In the genomic region with DNA sequence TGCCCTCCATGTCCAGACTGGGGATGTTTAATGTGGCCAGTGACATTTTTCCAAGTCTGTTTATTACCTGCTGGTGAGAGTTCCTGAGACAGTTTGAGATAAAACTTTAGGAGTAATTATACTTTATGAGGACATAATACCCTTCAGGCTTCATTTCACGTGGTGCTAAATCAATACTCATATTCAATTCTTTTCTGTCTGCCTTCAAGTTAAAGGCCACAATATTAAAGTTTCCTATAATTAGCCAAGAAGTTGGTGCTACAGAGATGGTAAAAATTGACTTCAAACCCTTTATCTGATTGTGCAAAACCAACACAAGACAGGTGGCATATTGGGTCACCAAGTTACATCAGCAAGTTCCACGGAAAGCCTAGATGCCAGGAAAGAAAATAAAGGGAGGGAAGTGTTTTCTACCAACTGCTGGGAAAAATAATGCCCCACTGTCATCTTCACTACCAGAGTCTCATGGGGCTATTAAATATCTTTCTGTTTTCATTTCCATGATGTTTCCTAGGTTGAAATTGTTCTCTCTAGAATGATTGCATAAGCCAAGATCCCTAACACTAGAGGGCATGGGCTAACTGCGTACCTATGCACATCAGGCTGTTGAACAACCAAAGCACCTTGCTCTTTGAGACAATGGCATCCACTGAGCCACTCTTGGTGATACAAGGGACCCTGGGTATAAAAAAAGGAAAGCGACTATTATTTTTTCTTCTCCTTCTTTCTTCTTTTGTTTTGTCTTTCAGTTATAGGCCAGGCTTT, we compare ENCODE assay signal across 1 cellular context.
TF ChIP-seq lines count a peak whose summit lies in the region.

No MANE protein-coding gene starts in this region.

TF ChIP-seq in HEK293, 187 proteins besides CTCF, POLR2A, EP300 and RAD21 (continued from another document and continues in another):
- TF ChIP-seq, protein P1, sequence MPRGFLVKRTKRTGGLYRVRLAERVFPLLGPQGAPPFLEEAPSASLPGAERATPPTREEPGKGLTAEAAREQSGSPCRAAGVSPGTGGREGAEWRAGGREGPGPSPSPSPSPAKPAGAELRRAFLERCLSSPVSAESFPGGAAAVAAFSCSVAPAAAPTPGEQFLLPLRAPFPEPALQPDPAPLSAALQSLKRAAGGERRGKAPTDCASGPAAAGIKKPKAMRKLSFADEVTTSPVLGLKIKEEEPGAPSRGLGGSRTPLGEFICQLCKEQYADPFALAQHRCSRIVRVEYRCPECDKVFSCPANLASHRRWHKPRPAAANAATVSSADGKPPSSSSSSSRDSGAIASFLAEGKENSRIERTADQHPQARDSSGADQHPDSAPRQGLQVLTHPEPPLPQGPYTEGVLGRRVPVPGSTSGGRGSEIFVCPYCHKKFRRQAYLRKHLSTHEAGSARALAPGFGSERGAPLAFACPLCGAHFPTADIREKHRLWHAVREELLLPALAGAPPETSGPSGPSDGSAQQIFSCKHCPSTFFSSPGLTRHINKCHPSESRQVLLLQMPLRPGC (tag by site-specific recombination; IDR thresholded peaks at IDR 0.05), result no peak
- TF ChIP-seq, protein P2, sequence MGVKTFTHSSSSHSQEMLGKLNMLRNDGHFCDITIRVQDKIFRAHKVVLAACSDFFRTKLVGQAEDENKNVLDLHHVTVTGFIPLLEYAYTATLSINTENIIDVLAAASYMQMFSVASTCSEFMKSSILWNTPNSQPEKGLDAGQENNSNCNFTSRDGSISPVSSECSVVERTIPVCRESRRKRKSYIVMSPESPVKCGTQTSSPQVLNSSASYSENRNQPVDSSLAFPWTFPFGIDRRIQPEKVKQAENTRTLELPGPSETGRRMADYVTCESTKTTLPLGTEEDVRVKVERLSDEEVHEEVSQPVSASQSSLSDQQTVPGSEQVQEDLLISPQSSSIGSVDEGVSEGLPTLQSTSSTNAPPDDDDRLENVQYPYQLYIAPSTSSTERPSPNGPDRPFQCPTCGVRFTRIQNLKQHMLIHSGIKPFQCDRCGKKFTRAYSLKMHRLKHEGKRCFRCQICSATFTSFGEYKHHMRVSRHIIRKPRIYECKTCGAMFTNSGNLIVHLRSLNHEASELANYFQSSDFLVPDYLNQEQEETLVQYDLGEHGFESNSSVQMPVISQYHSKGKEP (tag by site-specific recombination; IDR thresholded peaks at IDR 0.05), result no peak
- TF ChIP-seq FEZF1 (tag by site-specific recombination; IDR thresholded peaks at IDR 0.05), result peak; percentile 76
- TF ChIP-seq ZNF112 (tag by site-specific recombination; IDR thresholded peaks at IDR 0.05), result no peak
- no peak for TF ChIP-seq KLF9 (tag by site-specific recombination; IDR thresholded peaks at IDR 0.05; ENCODE audit: low read depth)
- no peak for TF ChIP-seq HOXA7 (CRISPR knock-in tag; IDR thresholded peaks at IDR 0.05; ENCODE audit: borderline replicate concordance)
- no peak for TF ChIP-seq ZNF530 (tag by site-specific recombination; IDR thresholded peaks at IDR 0.05; ENCODE audit: low read depth)
- TF ChIP-seq, protein P3, sequence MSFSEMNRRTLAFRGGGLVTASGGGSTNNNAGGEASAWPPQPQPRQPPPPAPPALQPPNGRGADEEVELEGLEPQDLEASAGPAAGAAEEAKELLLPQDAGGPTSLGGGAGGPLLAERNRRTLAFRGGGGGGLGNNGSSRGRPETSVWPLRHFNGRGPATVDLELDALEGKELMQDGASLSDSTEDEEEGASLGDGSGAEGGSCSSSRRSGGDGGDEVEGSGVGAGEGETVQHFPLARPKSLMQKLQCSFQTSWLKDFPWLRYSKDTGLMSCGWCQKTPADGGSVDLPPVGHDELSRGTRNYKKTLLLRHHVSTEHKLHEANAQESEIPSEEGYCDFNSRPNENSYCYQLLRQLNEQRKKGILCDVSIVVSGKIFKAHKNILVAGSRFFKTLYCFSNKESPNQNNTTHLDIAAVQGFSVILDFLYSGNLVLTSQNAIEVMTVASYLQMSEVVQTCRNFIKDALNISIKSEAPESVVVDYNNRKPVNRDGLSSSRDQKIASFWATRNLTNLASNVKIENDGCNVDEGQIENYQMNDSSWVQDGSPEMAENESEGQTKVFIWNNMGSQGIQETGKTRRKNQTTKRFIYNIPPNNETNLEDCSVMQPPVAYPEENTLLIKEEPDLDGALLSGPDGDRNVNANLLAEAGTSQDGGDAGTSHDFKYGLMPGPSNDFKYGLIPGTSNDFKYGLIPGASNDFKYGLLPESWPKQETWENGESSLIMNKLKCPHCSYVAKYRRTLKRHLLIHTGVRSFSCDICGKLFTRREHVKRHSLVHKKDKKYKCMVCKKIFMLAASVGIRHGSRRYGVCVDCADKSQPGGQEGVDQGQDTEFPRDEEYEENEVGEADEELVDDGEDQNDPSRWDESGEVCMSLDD (tag by site-specific recombination; IDR thresholded peaks at IDR 0.05), result no peak
- TF ChIP-seq, protein P4, sequence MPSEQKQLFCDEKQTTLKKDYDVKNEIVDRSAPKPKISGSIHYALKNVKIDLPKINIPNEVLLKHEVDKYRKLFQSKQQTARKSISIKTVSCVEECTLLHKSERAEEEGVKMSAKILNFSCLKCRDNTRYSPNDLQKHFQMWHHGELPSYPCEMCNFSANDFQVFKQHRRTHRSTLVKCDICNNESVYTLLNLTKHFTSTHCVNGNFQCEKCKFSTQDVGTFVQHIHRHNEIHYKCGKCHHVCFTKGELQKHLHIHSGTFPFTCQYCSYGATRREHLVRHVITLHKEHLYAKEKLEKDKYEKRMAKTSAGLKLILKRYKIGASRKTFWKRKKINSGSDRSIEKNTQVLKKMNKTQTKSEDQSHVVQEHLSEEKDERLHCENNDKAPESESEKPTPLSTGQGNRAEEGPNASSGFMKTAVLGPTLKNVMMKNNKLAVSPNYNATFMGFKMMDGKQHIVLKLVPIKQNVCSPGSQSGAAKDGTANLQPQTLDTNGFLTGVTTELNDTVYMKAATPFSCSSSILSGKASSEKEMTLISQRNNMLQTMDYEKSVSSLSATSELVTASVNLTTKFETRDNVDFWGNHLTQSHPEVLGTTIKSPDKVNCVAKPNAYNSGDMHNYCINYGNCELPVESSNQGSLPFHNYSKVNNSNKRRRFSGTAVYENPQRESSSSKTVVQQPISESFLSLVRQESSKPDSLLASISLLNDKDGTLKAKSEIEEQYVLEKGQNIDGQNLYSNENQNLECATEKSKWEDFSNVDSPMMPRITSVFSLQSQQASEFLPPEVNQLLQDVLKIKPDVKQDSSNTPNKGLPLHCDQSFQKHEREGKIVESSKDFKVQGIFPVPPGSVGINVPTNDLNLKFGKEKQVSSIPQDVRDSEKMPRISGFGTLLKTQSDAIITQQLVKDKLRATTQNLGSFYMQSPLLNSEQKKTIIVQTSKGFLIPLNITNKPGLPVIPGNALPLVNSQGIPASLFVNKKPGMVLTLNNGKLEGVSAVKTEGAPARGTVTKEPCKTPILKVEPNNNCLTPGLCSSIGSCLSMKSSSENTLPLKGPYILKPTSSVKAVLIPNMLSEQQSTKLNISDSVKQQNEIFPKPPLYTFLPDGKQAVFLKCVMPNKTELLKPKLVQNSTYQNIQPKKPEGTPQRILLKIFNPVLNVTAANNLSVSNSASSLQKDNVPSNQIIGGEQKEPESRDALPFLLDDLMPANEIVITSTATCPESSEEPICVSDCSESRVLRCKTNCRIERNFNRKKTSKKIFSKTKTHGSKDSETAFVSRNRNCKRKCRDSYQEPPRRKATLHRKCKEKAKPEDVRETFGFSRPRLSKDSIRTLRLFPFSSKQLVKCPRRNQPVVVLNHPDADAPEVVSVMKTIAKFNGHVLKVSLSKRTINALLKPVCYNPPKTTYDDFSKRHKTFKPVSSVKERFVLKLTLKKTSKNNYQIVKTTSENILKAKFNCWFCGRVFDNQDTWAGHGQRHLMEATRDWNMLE (tag by site-specific recombination; conservative IDR thresholded peaks at IDR 0.05; ENCODE audit: low read depth), result peak; percentile 22; the same call in 1 of the 2 replicates
- no peak for TF ChIP-seq ZNF785 (tag by site-specific recombination; IDR thresholded peaks at IDR 0.05)
- no peak for TF ChIP-seq BCL11B (tag by site-specific recombination; IDR thresholded peaks at IDR 0.05; ENCODE audit: low read depth)
- no peak for TF ChIP-seq ZNF157 (tag by site-specific recombination; IDR thresholded peaks at IDR 0.05)
- TF ChIP-seq KLF7 (tag by site-specific recombination; IDR thresholded peaks at IDR 0.05; ENCODE audit: borderline replicate concordance), result no peak
- TF ChIP-seq TRIM28 (IDR thresholded peaks at IDR 0.05; ENCODE audit: borderline replicate concordance, low read length), result no peak
- TF ChIP-seq SP3 (tag by site-specific recombination; IDR thresholded peaks at IDR 0.05), result no peak
- TF ChIP-seq, protein P5, sequence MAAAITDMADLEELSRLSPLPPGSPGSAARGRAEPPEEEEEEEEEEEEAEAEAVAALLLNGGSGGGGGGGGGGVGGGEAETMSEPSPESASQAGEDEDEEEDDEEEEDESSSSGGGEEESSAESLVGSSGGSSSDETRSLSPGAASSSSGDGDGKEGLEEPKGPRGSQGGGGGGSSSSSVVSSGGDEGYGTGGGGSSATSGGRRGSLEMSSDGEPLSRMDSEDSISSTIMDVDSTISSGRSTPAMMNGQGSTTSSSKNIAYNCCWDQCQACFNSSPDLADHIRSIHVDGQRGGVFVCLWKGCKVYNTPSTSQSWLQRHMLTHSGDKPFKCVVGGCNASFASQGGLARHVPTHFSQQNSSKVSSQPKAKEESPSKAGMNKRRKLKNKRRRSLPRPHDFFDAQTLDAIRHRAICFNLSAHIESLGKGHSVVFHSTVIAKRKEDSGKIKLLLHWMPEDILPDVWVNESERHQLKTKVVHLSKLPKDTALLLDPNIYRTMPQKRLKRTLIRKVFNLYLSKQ (tag by site-specific recombination; IDR thresholded peaks at IDR 0.05; ENCODE audit: borderline replicate concordance), result no peak
- TF ChIP-seq REPIN1 (tag by site-specific recombination; IDR thresholded peaks at IDR 0.05; ENCODE audit: low read depth), result no peak
- TF ChIP-seq, protein P6, sequence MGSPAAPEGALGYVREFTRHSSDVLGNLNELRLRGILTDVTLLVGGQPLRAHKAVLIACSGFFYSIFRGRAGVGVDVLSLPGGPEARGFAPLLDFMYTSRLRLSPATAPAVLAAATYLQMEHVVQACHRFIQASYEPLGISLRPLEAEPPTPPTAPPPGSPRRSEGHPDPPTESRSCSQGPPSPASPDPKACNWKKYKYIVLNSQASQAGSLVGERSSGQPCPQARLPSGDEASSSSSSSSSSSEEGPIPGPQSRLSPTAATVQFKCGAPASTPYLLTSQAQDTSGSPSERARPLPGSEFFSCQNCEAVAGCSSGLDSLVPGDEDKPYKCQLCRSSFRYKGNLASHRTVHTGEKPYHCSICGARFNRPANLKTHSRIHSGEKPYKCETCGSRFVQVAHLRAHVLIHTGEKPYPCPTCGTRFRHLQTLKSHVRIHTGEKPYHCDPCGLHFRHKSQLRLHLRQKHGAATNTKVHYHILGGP (tag by site-specific recombination; IDR thresholded peaks at IDR 0.05), result 0 out of 2 replicates have a peak, but pooled peaks have one; percentile 42
- TF ChIP-seq ZNF549 (tag by site-specific recombination; IDR thresholded peaks at IDR 0.05), result no peak
- TF ChIP-seq ZXDB (tag by site-specific recombination; IDR thresholded peaks at IDR 0.05), result no peak
- TF ChIP-seq ZNF121 (tag by site-specific recombination; IDR thresholded peaks at IDR 0.05), result no peak
- TF ChIP-seq ZNF266 (tag by site-specific recombination; IDR thresholded peaks at IDR 0.05; ENCODE audit: low read depth), result no peak
- no peak for TF ChIP-seq ZNF48 (tag by site-specific recombination; IDR thresholded peaks at IDR 0.05)
- no peak for TF ChIP-seq PRDM1 (tag by site-specific recombination; IDR thresholded peaks at IDR 0.05)
- peak; percentile 57; the same call in 1 of the 2 replicates for TF ChIP-seq OSR2 (tag by site-specific recombination; IDR thresholded peaks at IDR 0.05)
- no peak for TF ChIP-seq ZNF791 (tag by site-specific recombination; IDR thresholded peaks at IDR 0.05)
- no peak for TF ChIP-seq BCL11A (tag by site-specific recombination; IDR thresholded peaks at IDR 0.05; ENCODE audit: low read depth)
- no peak for TF ChIP-seq ZBTB1 (tag by site-specific recombination; IDR thresholded peaks at IDR 0.05)
- TF ChIP-seq MYNN (tag by site-specific recombination; IDR thresholded peaks at IDR 0.05; ENCODE audit: borderline replicate concordance), result no peak
- no peak for TF ChIP-seq GLI2 (tag by site-specific recombination; IDR thresholded peaks at IDR 0.05; ENCODE audit: borderline replicate concordance, low read depth)
- no peak for TF ChIP-seq RBAK (tag by site-specific recombination; IDR thresholded peaks at IDR 0.05)
- no peak for TF ChIP-seq ZNF184 (tag by site-specific recombination; IDR thresholded peaks at IDR 0.05)
- TF ChIP-seq ZNF19 (tag by site-specific recombination; IDR thresholded peaks at IDR 0.05; ENCODE audit: low read depth), result no peak
- TF ChIP-seq ZNF274 (IDR thresholded peaks at IDR 0.05; ENCODE audit: low read length), result no peak
- TF ChIP-seq ZNF274 (tag by site-specific recombination; IDR thresholded peaks at IDR 0.05; ENCODE audit: borderline replicate concordance), result no peak
- TF ChIP-seq, protein P7, sequence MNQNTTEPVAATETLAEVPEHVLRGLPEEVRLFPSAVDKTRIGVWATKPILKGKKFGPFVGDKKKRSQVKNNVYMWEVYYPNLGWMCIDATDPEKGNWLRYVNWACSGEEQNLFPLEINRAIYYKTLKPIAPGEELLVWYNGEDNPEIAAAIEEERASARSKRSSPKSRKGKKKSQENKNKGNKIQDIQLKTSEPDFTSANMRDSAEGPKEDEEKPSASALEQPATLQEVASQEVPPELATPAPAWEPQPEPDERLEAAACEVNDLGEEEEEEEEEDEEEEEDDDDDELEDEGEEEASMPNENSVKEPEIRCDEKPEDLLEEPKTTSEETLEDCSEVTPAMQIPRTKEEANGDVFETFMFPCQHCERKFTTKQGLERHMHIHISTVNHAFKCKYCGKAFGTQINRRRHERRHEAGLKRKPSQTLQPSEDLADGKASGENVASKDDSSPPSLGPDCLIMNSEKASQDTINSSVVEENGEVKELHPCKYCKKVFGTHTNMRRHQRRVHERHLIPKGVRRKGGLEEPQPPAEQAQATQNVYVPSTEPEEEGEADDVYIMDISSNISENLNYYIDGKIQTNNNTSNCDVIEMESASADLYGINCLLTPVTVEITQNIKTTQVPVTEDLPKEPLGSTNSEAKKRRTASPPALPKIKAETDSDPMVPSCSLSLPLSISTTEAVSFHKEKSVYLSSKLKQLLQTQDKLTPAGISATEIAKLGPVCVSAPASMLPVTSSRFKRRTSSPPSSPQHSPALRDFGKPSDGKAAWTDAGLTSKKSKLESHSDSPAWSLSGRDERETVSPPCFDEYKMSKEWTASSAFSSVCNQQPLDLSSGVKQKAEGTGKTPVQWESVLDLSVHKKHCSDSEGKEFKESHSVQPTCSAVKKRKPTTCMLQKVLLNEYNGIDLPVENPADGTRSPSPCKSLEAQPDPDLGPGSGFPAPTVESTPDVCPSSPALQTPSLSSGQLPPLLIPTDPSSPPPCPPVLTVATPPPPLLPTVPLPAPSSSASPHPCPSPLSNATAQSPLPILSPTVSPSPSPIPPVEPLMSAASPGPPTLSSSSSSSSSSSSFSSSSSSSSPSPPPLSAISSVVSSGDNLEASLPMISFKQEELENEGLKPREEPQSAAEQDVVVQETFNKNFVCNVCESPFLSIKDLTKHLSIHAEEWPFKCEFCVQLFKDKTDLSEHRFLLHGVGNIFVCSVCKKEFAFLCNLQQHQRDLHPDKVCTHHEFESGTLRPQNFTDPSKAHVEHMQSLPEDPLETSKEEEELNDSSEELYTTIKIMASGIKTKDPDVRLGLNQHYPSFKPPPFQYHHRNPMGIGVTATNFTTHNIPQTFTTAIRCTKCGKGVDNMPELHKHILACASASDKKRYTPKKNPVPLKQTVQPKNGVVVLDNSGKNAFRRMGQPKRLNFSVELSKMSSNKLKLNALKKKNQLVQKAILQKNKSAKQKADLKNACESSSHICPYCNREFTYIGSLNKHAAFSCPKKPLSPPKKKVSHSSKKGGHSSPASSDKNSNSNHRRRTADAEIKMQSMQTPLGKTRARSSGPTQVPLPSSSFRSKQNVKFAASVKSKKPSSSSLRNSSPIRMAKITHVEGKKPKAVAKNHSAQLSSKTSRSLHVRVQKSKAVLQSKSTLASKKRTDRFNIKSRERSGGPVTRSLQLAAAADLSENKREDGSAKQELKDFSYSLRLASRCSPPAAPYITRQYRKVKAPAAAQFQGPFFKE (tag by site-specific recombination; IDR thresholded peaks at IDR 0.05; ENCODE audit: borderline replicate concordance), result no peak
- TF ChIP-seq ZNF324 (tag by site-specific recombination; IDR thresholded peaks at IDR 0.05), result no peak
- no peak for TF ChIP-seq ZBTB20 (tag by site-specific recombination; IDR thresholded peaks at IDR 0.05)
